Comparison of ENCODE assay signal across 8 cellular contexts in the genomic region with DNA sequence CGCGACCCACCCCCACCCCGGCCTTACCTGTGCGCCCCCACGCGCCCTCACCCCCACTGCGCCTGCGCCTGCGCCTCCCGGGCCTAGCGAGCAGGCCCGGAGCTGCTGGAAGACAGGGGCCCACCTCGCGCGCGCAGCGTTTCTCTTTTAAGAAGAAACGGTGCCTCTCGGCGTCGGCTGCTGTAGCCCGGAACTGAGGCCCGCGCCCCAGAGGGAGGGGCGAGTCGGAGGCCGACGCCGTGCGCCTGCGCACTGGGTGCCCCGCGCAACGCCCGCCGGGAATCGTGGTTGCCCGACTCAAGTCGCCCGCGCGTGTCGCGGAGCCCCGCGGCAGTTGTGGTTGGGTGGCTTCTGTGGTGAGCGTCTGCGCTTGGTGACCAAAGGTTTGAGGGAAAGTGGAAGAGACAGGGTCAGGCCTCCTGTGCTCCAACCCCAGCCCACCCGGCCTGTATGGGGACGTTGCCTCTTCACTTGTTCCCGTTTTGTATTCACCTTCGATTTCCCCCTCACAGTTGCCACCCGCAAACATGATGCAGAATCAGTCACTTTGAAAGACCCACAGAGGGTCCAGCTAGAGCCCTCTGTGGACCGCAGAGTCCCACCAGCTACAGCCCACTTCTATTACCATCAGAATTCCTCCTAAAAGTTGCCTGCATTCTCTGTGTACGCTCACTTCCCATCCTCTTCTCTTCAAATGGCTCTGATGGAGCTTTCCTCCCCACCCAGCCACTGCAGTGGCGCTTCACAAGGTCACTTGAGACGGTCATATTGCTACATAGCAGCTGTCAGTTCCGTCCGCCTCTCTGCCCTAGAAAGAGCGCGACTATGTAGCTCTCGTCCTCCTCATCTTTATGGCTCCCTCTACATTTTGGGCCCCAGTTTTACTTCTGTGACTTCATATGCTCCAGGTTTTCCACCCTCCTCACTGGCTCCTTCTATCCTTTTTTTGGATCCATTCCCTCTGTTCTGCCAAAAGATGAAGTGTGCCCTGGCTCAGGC. TPM values are rescaled to one million over a fixed set of nuclear protein-coding genes. Genes with fewer than 3 reads are reported as not detected.
A peak's percentile ranks its signal among the peaks of the same experiment; 100 is the strongest.
DNase-seq lines count a peak whose midpoint lies in the region; ATAC-seq and TF ChIP-seq lines count a peak whose summit lies in the region.

A gene with protein sequence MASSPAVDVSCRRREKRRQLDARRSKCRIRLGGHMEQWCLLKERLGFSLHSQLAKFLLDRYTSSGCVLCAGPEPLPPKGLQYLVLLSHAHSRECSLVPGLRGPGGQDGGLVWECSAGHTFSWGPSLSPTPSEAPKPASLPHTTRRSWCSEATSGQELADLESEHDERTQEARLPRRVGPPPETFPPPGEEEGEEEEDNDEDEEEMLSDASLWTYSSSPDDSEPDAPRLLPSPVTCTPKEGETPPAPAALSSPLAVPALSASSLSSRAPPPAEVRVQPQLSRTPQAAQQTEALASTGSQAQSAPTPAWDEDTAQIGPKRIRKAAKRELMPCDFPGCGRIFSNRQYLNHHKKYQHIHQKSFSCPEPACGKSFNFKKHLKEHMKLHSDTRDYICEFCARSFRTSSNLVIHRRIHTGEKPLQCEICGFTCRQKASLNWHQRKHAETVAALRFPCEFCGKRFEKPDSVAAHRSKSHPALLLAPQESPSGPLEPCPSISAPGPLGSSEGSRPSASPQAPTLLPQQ (minus strand): TSS at position 195 of the 999 bp plus-strand sequence. CDS start 776 bp downstream, outside the sequence.

- H3K9ac ChIP-seq in PC-3 (ENCODE audit: low read length) = peak within 1 kb of the TSS; percentile 88
- H3K9ac ChIP-seq in mucosa of rectum (ENCODE audit: low read depth in 1 of 2, low read length in 2 of 2) = peak within 1 kb of the TSS; percentile 92 to 96

- H3K36me3 ChIP-seq in PC-3 (ENCODE audit: low read depth, low read length) (peaks cover 14% of the 10 kb centered on the region; the same call in 1 of the 2 replicates), mucosa of rectum (ENCODE audit: control insufficient read depth in 2 of 2, insufficient read depth in 2 of 2, low read length in 2 of 2) (peaks cover 0 to 3% of the 10 kb centered on the region in 2 donors)

- ATAC-seq in GM21717 (IDR thresholded peaks at IDR 0.05; ENCODE audit: unreplicated experiment) (peak; percentile 76), PC-3 (peak; percentile 78)

- H3K9me3 ChIP-seq in PC-3 (ENCODE audit: low read length) (no peaks in the 10 kb centered on the region), mucosa of rectum (ENCODE audit: control insufficient read depth in 2 of 2, low read length in 2 of 2) (no peaks in the 10 kb centered on the region)

- CTCF ChIA-PET in PC-3 (lab: Charles Lee) = interaction anchor here (0.8 to 1.5 kb wide), 3 partner anchors 14 to 34 kb away, joined by 3 to 12 read pairs (median 6); no protein-coding TSS in a partner anchor

- H3K4me2 ChIP-seq in PC-3 (ENCODE audit: low read length) = peak within 1 kb of the TSS; percentile 89

- H3K27me3 ChIP-seq in PC-3 (ENCODE audit: low read length) = no peaks in the 10 kb centered on the region
- no peaks in the 10 kb centered on the region for H3K27me3 ChIP-seq in mucosa of rectum (ENCODE audit: control insufficient read depth in 2 of 2, insufficient read depth in 2 of 2, low read length in 2 of 2)

- peaks cover 31% of the 10 kb centered on the region for H3K79me2 ChIP-seq in PC-3 (ENCODE audit: low read length)

- H3F3A ChIP-seq in PC-3 (ENCODE audit: low read length, unreplicated experiment) = no peaks in the 10 kb centered on the region

- H2AFZ ChIP-seq in PC-3 (ENCODE audit: low read length) = peak within 1 kb of the TSS; percentile 91

- intact Hi-C loops in PC-3 (cut with micrococcal nuclease) = loop anchor here (1.0 kb wide), 4 partner anchors 14 to 47 kb away; a partner anchor contains a TSS

- no peak for TF ChIP-seq CTCF in PC-3 (conservative IDR thresholded peaks at IDR 0.05; ENCODE audit: low read depth, low read length)

- H3K27ac ChIP-seq in PC-3 (ENCODE audit: low read length) (peak within 1 kb of the TSS; percentile 58), epithelial cell of prostate (peak within 1 kb of the TSS; percentile 77), mucosa of rectum (ENCODE audit: low read depth in 2 of 2, low read length in 2 of 2) (peak within 1 kb of the TSS; percentile 89 to 91)

- TSS peak; percentile 77 for BruUV-seq in PC-3 (replicated peaks; lab: Mats Ljungman, UMichigan)

- H3K4me1 ChIP-seq in PC-3 (ENCODE audit: insufficient read depth, low read length) = peaks cover 37% of the 10 kb centered on the region
- H3K4me1 ChIP-seq in mucosa of rectum (ENCODE audit: control insufficient read depth in 2 of 2, insufficient read depth in 2 of 2, low read length in 2 of 2) = peaks cover 23 to 32% of the 10 kb centered on the region in 2 donors

- DNase-seq in DMS153 treated with DMSO at 0.1 percent for 48 hours (lab: John Stamatoyannopoulos, UW; ENCODE audit: unreplicated experiment) (peak; percentile 98), PC-3 (peak; percentile 100), activated T-cell treated with anti-CD3 and anti-CD28 coated beads for 48 hours (ENCODE audit: low read depth) (peak; percentile 96), epithelial cell of prostate (ENCODE audit: low read depth, low spot score) (no peak)
- DNase-seq in Jurkat, Clone E6-1 (ENCODE audit: low read depth, low spot score) = peak; percentile 95
- DNase-seq in stimulated activated CD8-positive, alpha-beta memory T cell treated with anti-CD3 and anti-CD28 coated beads, Interleukin-4, amount 100 ng/mL, for 48 hours = peak; percentile 97

- H3K4me3 ChIP-seq in Jurkat, Clone E6-1 (ENCODE audit: low read length) = peak within 1 kb of the TSS; percentile 84
- H3K4me3 ChIP-seq in PC-3 (ENCODE audit: low read length) = peak within 1 kb of the TSS; percentile 75
- H3K4me3 ChIP-seq in mucosa of rectum (ENCODE audit: low read length in 2 of 2) = peak within 1 kb of the TSS; percentile 92 to 93

- no peaks in the 10 kb centered on the region for H4K20me1 ChIP-seq in PC-3 (ENCODE audit: low read length)

- no peaks in the 10 kb centered on the region for H3K9me2 ChIP-seq in PC-3 (replicated peaks; ENCODE audit: low read length)

- POLR2A ChIA-PET in PC-3 (lab: Charles Lee; ENCODE audit: unreplicated experiment) = interaction anchor here (0.6 to 1.0 kb wide), 3 partner anchors 11 to 1002 kb away, joined by 4 read pairs; a partner anchor contains a TSS

RNA-seq across cellular contexts. Expression of the gene that starts here (rescaled TPM):
- polyA plus RNA-seq in Jurkat, Clone E6-1 (2012; ENCODE audit: insufficient read depth, insufficient read length) = 80.0 TPM
- total RNA-seq in PC-3 (2014; rRNA removed) = 71.9 and 85.4 TPM in 2 replicates
